Comparison of ENCODE assay signal across 18 cellular contexts in genomic region chr14:62206456-62206855, GRCh38.
"Had no signal": no experiment of that assay in that cellular context is flagged by ENCODE, and none has a peak within 500 bp of the region (broad histone marks: within the 10 kb centered on the region; RNA-seq: fewer than 3 reads in every experiment).

No MANE protein-coding gene starts in this region.

- H3K4me3 Mint-ChIP-seq: activated naive CD8-positive, alpha-beta T cell treated with anti-CD3 and anti-CD28 coated beads, Interleukin-2, amount 50 U/mL, for 24 hours; activated T-helper 1 cell treated with anti-CD3 and anti-CD28 coated beads, Interleukin-12 subunit alpha, Interleukin-12 subunit beta, Interleukin-2, Interleukin-4 antibody, amounts not matched to agents 30 ng/mL and 10 ng/mL and 1 ng/mL, durations not matched to agents 14 hours and 24 hours and 36 hours; naive thymus-derived CD4-positive, alpha-beta T cell had no signal

- H3K36me3 ChIP-seq: left lung, pancreas, sigmoid colon, spleen, stomach, upper lobe of left lung had no signal

- H3K27me3 ChIP-seq: left lung, pancreas, sigmoid colon, stomach, testis, upper lobe of left lung had no signal

- H3K27ac Mint-ChIP-seq: activated naive CD8-positive, alpha-beta T cell treated with anti-CD3 and anti-CD28 coated beads, Interleukin-2, amount 50 U/mL, for 24 hours; activated T-helper 1 cell treated with anti-CD3 and anti-CD28 coated beads, Interleukin-12 subunit alpha, Interleukin-12 subunit beta, Interleukin-2, Interleukin-4 antibody, amounts not matched to agents 30 ng/mL and 10 ng/mL and 1 ng/mL, durations not matched to agents 14 hours and 24 hours and 36 hours; naive thymus-derived CD4-positive, alpha-beta T cell had no signal

- H3K4me1 ChIP-seq: left lung, pancreas, sigmoid colon, spleen, stomach, testis, upper lobe of left lung had no signal

- H3K27ac ChIP-seq: coronary artery, left lung, pancreas, sigmoid colon, spleen, stomach, testis, upper lobe of left lung had no signal

- ATAC-seq: activated naive CD8-positive, alpha-beta T cell treated with anti-CD3 and anti-CD28 coated beads, Interleukin-2, amount 50 U/mL, for 24 hours; left lung; mucosa of descending colon; naive thymus-derived CD4-positive, alpha-beta T cell; pancreas had no signal

- DNase-seq: activated CD4-positive, alpha-beta T cell treated with anti-CD3 and anti-CD28 coated beads, Interleukin-2, amount 50 U/mL, for 1 hour; activated naive CD4-positive, alpha-beta T cell; activated naive CD8-positive, alpha-beta T cell treated with anti-CD3 and anti-CD28 coated beads, Interleukin-2, amount 50 U/mL, for 24 hours; central memory CD4-positive, alpha-beta T cell; effector CD4-positive, alpha-beta T cell; hippocampal formation; kidney; left lung; mucosa of descending colon; naive thymus-derived CD4-positive, alpha-beta T cell; pancreas; sigmoid colon; spleen; stomach; testis; upper lobe of left lung had no signal

- FAIRE-seq: kidney, pancreas had no signal

- H3K9me3 Mint-ChIP-seq: activated T-helper 1 cell treated with anti-CD3 and anti-CD28 coated beads, Interleukin-12 subunit alpha, Interleukin-12 subunit beta, Interleukin-2, Interleukin-4 antibody, amounts not matched to agents 30 ng/mL and 10 ng/mL and 1 ng/mL, durations not matched to agents 14 hours and 24 hours and 36 hours had no signal

- H3K9me3 ChIP-seq: mucosa of descending colon, pancreas, sigmoid colon, testis, upper lobe of left lung had no signal

- H3K4me1 Mint-ChIP-seq: activated naive CD8-positive, alpha-beta T cell treated with anti-CD3 and anti-CD28 coated beads, Interleukin-2, amount 50 U/mL, for 24 hours; naive thymus-derived CD4-positive, alpha-beta T cell had no signal

- H3K4me3 ChIP-seq: coronary artery, left lung, mucosa of descending colon, pancreas, sigmoid colon, spleen, stomach, testis, upper lobe of left lung had no signal
